ENCODE assay signal across 23 cellular contexts in the genomic region with DNA sequence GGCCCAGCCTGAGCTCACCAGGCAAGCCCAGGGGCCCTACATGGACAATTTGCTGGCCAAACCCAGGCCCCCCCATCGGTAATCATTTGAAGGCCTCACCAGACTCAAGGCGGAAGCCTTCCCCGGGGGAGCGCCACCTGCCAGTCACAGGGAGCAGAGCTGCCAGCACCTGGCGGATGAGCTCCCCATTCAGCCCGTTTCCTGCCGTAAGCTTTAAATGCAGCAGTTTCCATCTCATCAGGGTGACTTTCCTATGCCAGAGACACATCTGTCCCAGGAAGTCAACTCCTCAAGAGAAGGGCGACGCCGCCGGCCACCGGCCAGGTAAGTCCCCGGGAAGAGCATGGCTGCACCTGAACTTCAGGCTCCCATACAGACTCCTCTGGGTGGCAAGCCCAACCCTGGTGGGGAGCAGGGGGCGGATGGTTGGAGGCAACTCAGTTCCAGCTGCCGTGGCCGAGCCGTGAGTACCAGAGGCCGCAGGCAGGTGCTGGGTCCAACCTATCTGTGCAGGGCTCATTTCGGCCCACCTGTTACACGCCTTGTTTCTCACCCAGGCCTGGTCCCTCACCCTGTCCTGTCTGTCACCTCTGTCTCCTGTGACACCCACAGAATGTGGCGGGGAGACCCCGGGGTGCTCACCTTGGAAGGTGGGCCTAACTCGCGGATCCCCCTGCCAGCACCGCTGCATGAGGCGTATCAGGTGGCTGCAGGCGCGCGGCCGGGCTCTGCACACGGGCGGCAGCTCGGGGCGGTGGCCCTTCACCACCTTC. TPM values are rescaled to one million over a fixed set of nuclear protein-coding genes. Genes with fewer than 3 reads are reported as not detected.
A peak's percentile ranks its signal among the peaks of the same experiment; 100 is the strongest.
DNase-seq lines count a peak whose midpoint lies in the region; ATAC-seq, FAIRE-seq and TF ChIP-seq lines count a peak whose summit lies in the region.
"Had no signal": no experiment of that assay in that cellular context is flagged by ENCODE, and none has a peak within 500 bp of the region (broad histone marks: within the 10 kb centered on the region; RNA-seq: fewer than 3 reads in every experiment).

No MANE protein-coding gene starts in this region.

- TF ChIP-seq CTCF in DND-41 (IDR thresholded peaks at IDR 0.05; ENCODE audit: borderline replicate concordance, extremely low read depth, low read length, poor library complexity, severe bottlenecking) (peak; percentile 36), MM.1S (IDR thresholded peaks at IDR 0.05; ENCODE audit: low read length) (peak; percentile 33), WTC11 (IDR thresholded peaks at IDR 0.05) (no peak), kidney (IDR thresholded peaks at IDR 0.05; ENCODE audit: borderline replicate concordance, extremely low read depth, insufficient read depth) (no peak)

- H3K9me2 ChIP-seq in MM.1S (replicated peaks; ENCODE audit: insufficient read depth, low read length), result no peaks in the 10 kb centered on the region

- H3K4me1 ChIP-seq in DND-41 (ENCODE audit: insufficient read depth, low read length) (no peaks in the 10 kb centered on the region), MM.1S (ENCODE audit: low read length) (no peaks in the 10 kb centered on the region), kidney (ENCODE audit: control insufficient read depth in 1 of 2, insufficient read depth in 1 of 2, low read depth in 1 of 2, low read length in 2 of 2) (peaks cover 14 to 17% of the 10 kb centered on the region in 2 donors)

- DNase-seq in DND-41, result no peak
- DNase-seq in MM.1S, result no peak
- peak; percentile 44 for DNase-seq in WTC11 (ENCODE audit: low spot score)
- DNase-seq in kidney, result peak; percentile 63
- DNase-seq in NCI-H1092 treated with DMSO at 0.1 percent for 48 hours (lab: John Stamatoyannopoulos, UW), result no peak
- no peak for DNase-seq in sciatic nerve (ENCODE audit: low spot score)
- DNase-seq in activated naive CD8-positive, alpha-beta T cell treated with anti-CD3 and anti-CD28 coated beads for 36 hours, result no peak
- no peak for DNase-seq in frontal cortex (ENCODE audit: low spot score in 2 of 2)
- DNase-seq: DMS79 treated with DMSO at 0.1 percent for 48 hours, GOT3, MV-4-11, NCI-H1417 treated with DMSO at 0.1 percent for 48 hours, NCI-H2029 treated with DMSO at 0.1 percent for 48 hours, NCI-H2171 treated with DMSO at 0.1 percent for 48 hours, NCI-H446 treated with DMSO at 0.1 percent for 48 hours, SHP77 treated with DMSO at 0.1 percent for 48 hours had no signal

- FAIRE-seq in kidney (lab: Jason Lieb, UNC) (no peak), frontal cortex (lab: Jason Lieb, UNC) (no peak)
- FAIRE-seq: G401.6, GM12878 had no signal

- no peak overlapping the region for H3K27ac Mint-ChIP-seq in WTC11
- no peak overlapping the region for H3K27ac Mint-ChIP-seq in activated naive CD8-positive, alpha-beta T cell treated with anti-CD3 and anti-CD28 coated beads for 36 hours
- H3K27ac Mint-ChIP-seq: CD4-positive, alpha-beta memory T cell; IgD-negative memory B cell had no signal

- no peaks in the 10 kb centered on the region for H3K27me3 Mint-ChIP-seq in WTC11 (ENCODE audit: low read depth)
- H3K27me3 Mint-ChIP-seq in activated naive CD8-positive, alpha-beta T cell treated with anti-CD3 and anti-CD28 coated beads for 36 hours, result no peaks in the 10 kb centered on the region

- H3K27me3 ChIP-seq in DND-41 (ENCODE audit: insufficient read depth, low read length, poor library complexity) (no peaks in the 10 kb centered on the region), MM.1S (replicated peaks; ENCODE audit: insufficient read depth, low read length) (peaks cover 100% of the 10 kb centered on the region)
- H3K27me3 ChIP-seq: Peyer's patch had no signal

- H3K36me3 ChIP-seq in DND-41 (ENCODE audit: insufficient read depth, low read length) (peaks cover 33% of the 10 kb centered on the region), MM.1S (replicated peaks; ENCODE audit: insufficient read depth, low read length) (no peaks in the 10 kb centered on the region), kidney (ENCODE audit: control insufficient read depth in 1 of 2, insufficient read depth in 2 of 2, low read length in 2 of 2) (peaks cover 36 to 76% of the 10 kb centered on the region in 2 donors)

- CTCF ChIA-PET in WTC11 (lab: Charles Lee), result interaction anchor here (0.6 to 4.9 kb wide), 18 partner anchors 9 to 641 kb away, joined by 3 to 84 read pairs (median 4); no protein-coding TSS in a partner anchor

- H3K9me3 ChIP-seq in DND-41 (ENCODE audit: insufficient read depth, low read length, severe bottlenecking) (no peaks in the 10 kb centered on the region), MM.1S (replicated peaks; ENCODE audit: insufficient read depth, low read length) (no peaks in the 10 kb centered on the region), kidney (ENCODE audit: control insufficient read depth in 1 of 2, low read length in 2 of 2) (no peaks in the 10 kb centered on the region)
- H3K9me3 ChIP-seq: Peyer's patch had no signal

- no peaks in the 10 kb centered on the region for H4K20me1 ChIP-seq in DND-41 (ENCODE audit: insufficient read depth, low read length)
- no peaks in the 10 kb centered on the region for H4K20me1 ChIP-seq in MM.1S (ENCODE audit: insufficient read depth, low read length)

- no peaks in the 10 kb centered on the region for H3F3A ChIP-seq in MM.1S (ENCODE audit: insufficient read depth, low read length)

- peaks cover 57% of the 10 kb centered on the region for H3K36me3 Mint-ChIP-seq in WTC11
- H3K36me3 Mint-ChIP-seq in activated naive CD8-positive, alpha-beta T cell treated with anti-CD3 and anti-CD28 coated beads for 36 hours, result no peaks in the 10 kb centered on the region
- H3K36me3 Mint-ChIP-seq: CD4-positive, alpha-beta memory T cell; IgD-negative memory B cell had no signal

- intact Hi-C loops in kidney (cut with DNase I) (no loop called here), sciatic nerve (cut with DNase I) (no loop called here)

- H2AFZ ChIP-seq in DND-41 (ENCODE audit: low read depth, low read length), result no peak overlapping the region
- H2AFZ ChIP-seq in MM.1S (ENCODE audit: low read length), result no peak overlapping the region

- H3K4me1 Mint-ChIP-seq in WTC11, result peaks cover 7% of the 10 kb centered on the region
- no peaks in the 10 kb centered on the region for H3K4me1 Mint-ChIP-seq in activated naive CD8-positive, alpha-beta T cell treated with anti-CD3 and anti-CD28 coated beads for 36 hours
- H3K4me1 Mint-ChIP-seq: CD4-positive, alpha-beta memory T cell had no signal

- no peak overlapping the region; the same call in 1 of the 2 replicates for H3K27ac ChIP-seq in DND-41 (ENCODE audit: low read length)
- H3K27ac ChIP-seq in MM.1S (ENCODE audit: low read length), result no peak overlapping the region
- no peak overlapping the region for H3K27ac ChIP-seq in kidney (ENCODE audit: low read depth in 2 of 2, low read length in 2 of 2)

- H3K4me3 ChIP-seq in DND-41 (ENCODE audit: low read depth in 1 of 2, low read length in 2 of 2) (no peak overlapping the region), MM.1S (ENCODE audit: low read length) (no peak overlapping the region), kidney (ENCODE audit: low read length in 2 of 2) (no peak overlapping the region)
- H3K4me3 ChIP-seq: GM12878, Peyer's patch had no signal

- no peaks in the 10 kb centered on the region for H3K9me3 Mint-ChIP-seq in WTC11
- H3K9me3 Mint-ChIP-seq in activated naive CD8-positive, alpha-beta T cell treated with anti-CD3 and anti-CD28 coated beads for 36 hours, result no peaks in the 10 kb centered on the region
- H3K9me3 Mint-ChIP-seq: CD4-positive, alpha-beta memory T cell had no signal

- ATAC-seq in DND-41 (ENCODE audit: insufficient read depth, low read depth) (0 out of 3 replicates have a peak, but pooled peaks have one; percentile 42), WTC11 (peak; percentile 69), sciatic nerve (no peak)
- ATAC-seq: GM12878, SK-N-SH treated with all-trans-retinoic acid at 6 μM for 48 hours had no signal

- no peaks in the 10 kb centered on the region for H3K79me2 ChIP-seq in DND-41 (ENCODE audit: insufficient read depth, low read length)
- no peaks in the 10 kb centered on the region for H3K79me2 ChIP-seq in MM.1S (ENCODE audit: low read length)

- H3K4me3 Mint-ChIP-seq in WTC11, result no peak overlapping the region
- H3K4me3 Mint-ChIP-seq in activated naive CD8-positive, alpha-beta T cell treated with anti-CD3 and anti-CD28 coated beads for 36 hours, result no peak overlapping the region
- H3K4me3 Mint-ChIP-seq: CD4-positive, alpha-beta memory T cell; IgD-negative memory B cell had no signal

- POLR2A ChIA-PET in WTC11 (lab: Charles Lee), result no interaction called here

- H3K4me2 ChIP-seq in DND-41 (ENCODE audit: insufficient read depth, low read length), result no peak overlapping the region
- H3K4me2 ChIP-seq in MM.1S (ENCODE audit: low read depth, low read length), result no peak overlapping the region

- H3K9ac ChIP-seq in DND-41 (ENCODE audit: low read depth, low read length), result no peak overlapping the region
- H3K9ac ChIP-seq in MM.1S (ENCODE audit: low read length), result no peak overlapping the region
- H3K9ac ChIP-seq in kidney (ENCODE audit: low read length in 2 of 2), result no peak overlapping the region

TF ChIP-seq in WTC11, 78 proteins besides CTCF, POLR2A, EP300 and RAD21 (continues in another document):
- TF ChIP-seq ZNF138 (CRISPR knock-in tag; conservative IDR thresholded peaks at IDR 0.05), result no peak
- TF ChIP-seq, protein P1, sequence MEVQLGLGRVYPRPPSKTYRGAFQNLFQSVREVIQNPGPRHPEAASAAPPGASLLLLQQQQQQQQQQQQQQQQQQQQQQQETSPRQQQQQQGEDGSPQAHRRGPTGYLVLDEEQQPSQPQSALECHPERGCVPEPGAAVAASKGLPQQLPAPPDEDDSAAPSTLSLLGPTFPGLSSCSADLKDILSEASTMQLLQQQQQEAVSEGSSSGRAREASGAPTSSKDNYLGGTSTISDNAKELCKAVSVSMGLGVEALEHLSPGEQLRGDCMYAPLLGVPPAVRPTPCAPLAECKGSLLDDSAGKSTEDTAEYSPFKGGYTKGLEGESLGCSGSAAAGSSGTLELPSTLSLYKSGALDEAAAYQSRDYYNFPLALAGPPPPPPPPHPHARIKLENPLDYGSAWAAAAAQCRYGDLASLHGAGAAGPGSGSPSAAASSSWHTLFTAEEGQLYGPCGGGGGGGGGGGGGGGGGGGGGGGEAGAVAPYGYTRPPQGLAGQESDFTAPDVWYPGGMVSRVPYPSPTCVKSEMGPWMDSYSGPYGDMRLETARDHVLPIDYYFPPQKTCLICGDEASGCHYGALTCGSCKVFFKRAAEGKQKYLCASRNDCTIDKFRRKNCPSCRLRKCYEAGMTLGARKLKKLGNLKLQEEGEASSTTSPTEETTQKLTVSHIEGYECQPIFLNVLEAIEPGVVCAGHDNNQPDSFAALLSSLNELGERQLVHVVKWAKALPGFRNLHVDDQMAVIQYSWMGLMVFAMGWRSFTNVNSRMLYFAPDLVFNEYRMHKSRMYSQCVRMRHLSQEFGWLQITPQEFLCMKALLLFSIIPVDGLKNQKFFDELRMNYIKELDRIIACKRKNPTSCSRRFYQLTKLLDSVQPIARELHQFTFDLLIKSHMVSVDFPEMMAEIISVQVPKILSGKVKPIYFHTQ (CRISPR knock-in tag; IDR thresholded peaks at IDR 0.05), result no peak

RNA-seq across cellular contexts. Expression of a gene that starts 20.7 kb away (rescaled TPM):
- total RNA-seq in WTC11 (2021) (13.7 to 20.1 TPM (median 14.0 TPM) in 3 replicates), kidney (32.6 TPM), sciatic nerve (0.09 TPM), frontal cortex (not detected)
- polyA plus RNA-seq in kidney (ENCODE audit: insufficient read depth, low read depth, low replicate concordance), result 11.6 TPM
- under 1 TPM; 0.62 to 0.76 TPM for total RNA-seq in activated naive CD8-positive, alpha-beta T cell treated with anti-CD3 and anti-CD28 coated beads for 36 hours
- total RNA-seq: T-helper 1 cell treated with Interleukin-12 subunit alpha and Interleukin-12 subunit beta and Interleukin-4 antibody, amounts not matched to agents 30 ng/mL and 1 ng/mL, for 36 hours had no signal
- polyA plus RNA-seq: GM12878, IgD-negative memory B cell had no signal

Comparison
In these comparisons a context has a peak if more than half of its experiments do, and no peak if none do; other contexts are left out.
1. DNase-seq: peak in WTC11 (single experiment) and kidney (single experiment); none in DND-41 (single experiment), MM.1S (single experiment), NCI-H1092 treated with DMSO at 0.1 percent for 48 hours (single experiment), sciatic nerve (single experiment), activated naive CD8-positive, alpha-beta T cell treated with anti-CD3 and anti-CD28 coated beads for 36 hours (single experiment) and frontal cortex (0 of 2).
2. CTCF ChIP-seq: peak in DND-41 (single experiment) and MM.1S (single experiment); none in WTC11 (single experiment) and kidney (single experiment).